In the genomic region with DNA sequence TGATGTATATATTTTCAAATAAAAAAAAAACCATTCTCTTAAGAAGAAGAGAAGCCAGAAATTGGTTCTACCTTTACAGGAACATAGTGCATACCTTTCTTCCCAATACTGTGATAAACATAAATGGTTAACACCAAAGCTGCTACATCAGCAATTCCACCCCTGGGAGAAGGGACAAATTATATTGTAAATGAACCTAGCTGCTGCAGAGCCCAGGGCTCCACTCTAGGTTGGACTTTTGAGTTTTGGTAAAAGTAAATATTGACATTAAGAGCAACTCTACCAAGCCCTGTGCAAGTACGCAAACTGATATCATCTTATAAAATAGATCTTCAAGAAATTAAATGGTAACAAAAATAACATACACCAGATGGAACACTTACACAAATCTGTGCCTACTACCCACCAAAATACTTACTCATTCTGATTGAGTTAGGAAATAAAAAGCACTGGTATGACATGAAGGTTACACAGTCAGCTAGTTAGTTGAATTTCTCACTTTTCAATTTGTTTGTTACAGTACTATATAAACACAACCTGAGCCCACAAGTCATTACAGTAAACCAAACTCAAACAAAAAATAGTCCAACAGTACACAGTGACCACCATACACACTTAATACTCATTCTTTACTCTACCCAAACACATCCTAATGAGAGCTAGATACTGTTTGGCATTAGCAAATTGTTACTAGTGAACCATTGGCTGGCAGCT, we compare ENCODE assay signal across 22 cellular contexts.
"Had no signal": no experiment of that assay in that cellular context is flagged by ENCODE, and none has a peak within 500 bp of the region (broad histone marks: within the 10 kb centered on the region; RNA-seq: fewer than 3 reads in every experiment).

No MANE protein-coding gene starts in this region.

- H3K4me3 ChIP-seq: ovary, psoas muscle, skin epidermis, spleen, thoracic aorta, tibial nerve, upper lobe of left lung had no signal

- H3K4me1 Mint-ChIP-seq: naive thymus-derived CD4-positive, alpha-beta T cell; stimulated activated memory B cell treated with anti-CD40 and anti-IgM and Interleukin-4, amounts not matched to agents 10 μg/mL and 1 μg/mL and 100 μg/mL, for 72 hours had no signal

- H3K36me3 ChIP-seq: ovary, spleen, thoracic aorta, tibial nerve, upper lobe of left lung had no signal

- H3K9me3 Mint-ChIP-seq: nephron progenitor cell; stimulated activated memory B cell treated with anti-CD40 and anti-IgM and Interleukin-4, amounts not matched to agents 10 μg/mL and 1 μg/mL and 100 μg/mL, for 72 hours had no signal

- H3K36me3 Mint-ChIP-seq: naive thymus-derived CD4-positive, alpha-beta T cell; stimulated activated memory B cell treated with anti-CD40 and anti-IgM and Interleukin-4, amounts not matched to agents 10 μg/mL and 1 μg/mL and 100 μg/mL, for 72 hours had no signal

- H3K27ac Mint-ChIP-seq: naive thymus-derived CD4-positive, alpha-beta T cell; stimulated activated memory B cell treated with anti-CD40 and anti-IgM and Interleukin-4, amounts not matched to agents 10 μg/mL and 1 μg/mL and 100 μg/mL, for 72 hours had no signal

- H3K27me3 ChIP-seq: ovary, upper lobe of left lung had no signal

- DNase-seq: cortex of kidney; head of caudate nucleus; mesenchymal stem cell; midbrain; naive thymus-derived CD4-positive, alpha-beta T cell; nephron progenitor cell; nucleus accumbens; ovary; posterior cingulate gyrus; psoas muscle; right cardiac atrium; spleen; stimulated activated CD4-positive, alpha-beta T cell treated with anti-CD3 and anti-CD28 coated beads, Interleukin-4, amount 100 ng/mL, for 4 hours; stimulated activated naive CD8-positive, alpha-beta T cell treated with anti-CD3 and anti-CD28 coated beads, Interleukin-15, Interleukin-2, amounts not matched to agents 100 U/mL and 50 U/mL, for 24 hours; upper lobe of left lung had no signal

- H3K27ac ChIP-seq: ovary, psoas muscle, skin epidermis, spleen, thoracic aorta, tibial nerve, upper lobe of left lung had no signal

- H3K9me3 ChIP-seq: ovary, psoas muscle, spleen, thoracic aorta, tibial nerve, upper lobe of left lung had no signal

- H3K4me1 ChIP-seq: psoas muscle, spleen, tibial nerve, upper lobe of left lung had no signal

- FAIRE-seq: frontal cortex, keratinocyte, urothelium cell line had no signal

- H3K4me3 Mint-ChIP-seq: naive thymus-derived CD4-positive, alpha-beta T cell; nephron progenitor cell; stimulated activated memory B cell treated with anti-CD40 and anti-IgM and Interleukin-4, amounts not matched to agents 10 μg/mL and 1 μg/mL and 100 μg/mL, for 72 hours had no signal

- ATAC-seq: naive thymus-derived CD4-positive, alpha-beta T cell; psoas muscle; right cardiac atrium; stimulated activated memory B cell treated with anti-CD40 and anti-IgM and Interleukin-4, amounts not matched to agents 10 μg/mL and 1 μg/mL and 100 μg/mL, for 72 hours; stimulated activated naive CD8-positive, alpha-beta T cell treated with anti-CD3 and anti-CD28 coated beads, Interleukin-15, Interleukin-2, amounts not matched to agents 100 U/mL and 50 U/mL, for 24 hours had no signal
